8 cellular contexts compared by ENCODE assay signal in the genomic region with DNA sequence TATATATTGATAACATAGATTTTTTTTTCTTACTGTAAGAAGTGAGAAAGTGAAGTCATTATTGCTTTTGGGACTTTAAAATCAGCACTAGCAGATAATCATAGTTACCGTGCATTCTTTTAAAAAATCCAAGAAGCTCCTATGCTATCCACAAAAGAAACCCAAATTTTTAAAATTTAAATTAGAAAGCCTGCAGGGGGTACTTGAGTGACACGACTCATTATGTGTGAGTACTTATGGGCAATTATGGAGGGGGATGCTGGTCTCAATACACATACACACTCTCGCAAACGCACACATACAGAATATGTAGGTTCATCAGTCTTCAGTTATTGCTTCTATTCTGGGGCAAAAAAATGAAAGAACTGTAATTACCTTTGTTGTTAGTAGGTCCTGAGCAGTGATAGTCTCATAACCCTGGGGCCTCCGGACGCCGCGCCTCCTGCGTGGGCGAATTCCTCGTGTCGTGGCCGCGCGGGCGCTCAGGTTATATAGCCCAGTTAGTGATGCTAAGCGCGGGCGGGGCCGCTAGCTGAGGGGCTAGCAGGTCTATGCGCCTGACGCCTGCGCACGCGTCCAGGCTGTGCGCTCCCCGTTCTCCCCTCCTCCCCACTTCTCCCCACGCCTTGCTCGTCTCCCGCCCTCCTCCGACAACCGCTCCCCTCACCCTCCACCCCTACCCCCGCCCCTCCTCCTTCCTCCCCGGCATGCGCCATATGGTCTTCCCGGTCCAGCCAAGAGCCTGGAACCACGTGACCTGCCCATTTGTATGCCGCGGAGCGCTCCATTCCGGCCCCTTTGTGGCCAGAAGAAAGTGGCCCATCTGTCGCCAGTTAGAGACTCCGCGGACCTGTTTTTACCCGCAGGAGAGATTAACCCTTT. TPM values are rescaled to one million over a fixed set of nuclear protein-coding genes. Genes with fewer than 3 reads are reported as not detected.
A peak's percentile ranks its signal among the peaks of the same experiment; 100 is the strongest.
DNase-seq lines count a peak whose midpoint lies in the region; ATAC-seq, FAIRE-seq and TF ChIP-seq lines count a peak whose summit lies in the region.

TSS of gene NEUROD1 (minus strand) at position 463 of the 882 bp plus-strand sequence. CDS start 1,657 bp downstream, outside the sequence.

- no peak within 1 kb of the TSS for H3K9ac ChIP-seq in GM23248

- H3K27ac ChIP-seq in GM23248, result no peak within 1 kb of the TSS

- peak within 1 kb of the TSS; percentile 44 for H3K4me2 ChIP-seq in GM23248 (ENCODE audit: unreplicated experiment)

- in situ Hi-C loops in GM23248 (cut with MboI), result no loop called here

- H3K79me2 ChIP-seq in GM23248 (ENCODE audit: insufficient read depth), result no peaks in the 10 kb centered on the region

- no peaks in the 10 kb centered on the region for H3K4me1 ChIP-seq in GM23248 (ENCODE audit: insufficient read depth)

- FAIRE-seq in RCC 7860 (lab: Jason Lieb, UNC), result no peak

- H3K4me3 ChIP-seq in AG09309 (ENCODE audit: control insufficient read depth, low read depth, low read length) (peak within 1 kb of the TSS; percentile 14; the same call in 1 of the 2 replicates), GM23248 (no peak within 1 kb of the TSS), WI38 (ENCODE audit: low read depth, low read length) (peak within 1 kb of the TSS; percentile 14; the same call in 1 of the 2 replicates)

- no peak for ATAC-seq in HG02970 (IDR thresholded peaks at IDR 0.05; ENCODE audit: low FRiP score, unreplicated experiment)

- no peak within 1 kb of the TSS for H2AFZ ChIP-seq in GM23248

- WGBS in GM23248 (ENCODE audit: low coverage in 1 of 2, low lambda C conversion rate in 2 of 2, missing lambda C conversion rate in 2 of 2), 2 experiments, result 3 to 4% methylated on average over 29 to 45 of the region's 45 CpGs

- no peaks in the 10 kb centered on the region for H3K9me3 ChIP-seq in GM23248 (ENCODE audit: low read depth)

- peaks cover 83% of the 10 kb centered on the region for H3K27me3 ChIP-seq in GM23248 (replicated peaks; ENCODE audit: insufficient read depth)

- H3F3A ChIP-seq in GM23248 (ENCODE audit: insufficient read depth), result no peaks in the 10 kb centered on the region

- no peaks in the 10 kb centered on the region for H4K20me1 ChIP-seq in GM23248 (ENCODE audit: insufficient read depth)

- H3K36me3 ChIP-seq in GM23248 (ENCODE audit: low read depth), result no peaks in the 10 kb centered on the region

- DNase-seq in AG09309 (ENCODE audit: low read depth), result no peak
- no peak for DNase-seq in GM23248
- peak; percentile 58 for DNase-seq in islet precursor cell
- DNase-seq in UCSD-AML1 (lab: John Stamatoyannopoulos, UW; ENCODE audit: unreplicated experiment), result no peak
- no peak for DNase-seq in GF-D8 (lab: John Stamatoyannopoulos, UW)
- no peak for DNase-seq in RCC 7860 (ENCODE audit: low spot score)

- no peaks in the 10 kb centered on the region for H3K9me2 ChIP-seq in GM23248 (ENCODE audit: insufficient read depth)

- TF ChIP-seq CTCF in AG09309 (IDR thresholded peaks at IDR 0.05; ENCODE audit: control insufficient read depth, insufficient read depth, low read depth, low read length, missing control alignments), result no peak
- TF ChIP-seq CTCF in WI38 (IDR thresholded peaks at IDR 0.05; ENCODE audit: low read depth, low read length), result no peak

RNA-seq across cellular contexts. Expression of gene NEUROD1, which starts in this region (rescaled TPM):
- not detected in 2 replicates for total RNA-seq in GM23248 (2014; rRNA removed; shearing (Covaris generic))
- polyA plus RNA-seq in GM23248 (2016; fragmentation: Nextera tagmentation; extraction: Ambion mirVana), result not detected in 2 replicates
